27 cellular contexts compared by ENCODE assay signal in the genomic region with DNA sequence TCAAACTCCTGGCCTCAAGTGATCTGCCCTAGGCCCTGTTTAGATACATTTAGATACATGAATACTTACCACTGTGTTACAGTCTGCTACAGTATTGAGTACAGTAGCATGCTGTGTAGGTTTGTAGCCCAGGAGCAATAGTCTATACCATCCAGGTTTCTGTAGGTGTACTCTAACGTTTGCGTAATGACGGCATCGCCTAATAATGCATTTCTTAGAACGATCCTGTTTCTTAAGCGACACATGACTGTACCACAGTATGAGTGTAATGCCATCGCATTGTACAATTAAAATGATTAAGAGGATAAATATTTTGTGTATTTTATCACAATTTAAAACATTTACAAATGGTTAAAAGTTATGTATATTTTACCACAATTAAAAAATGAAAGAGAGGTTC.
"Had no signal": no experiment of that assay in that cellular context is flagged by ENCODE, and none has a peak within 500 bp of the region (broad histone marks: within the 10 kb centered on the region; RNA-seq: fewer than 3 reads in every experiment).

No MANE protein-coding gene starts in this region.

- H3K27me3 Mint-ChIP-seq: stimulated activated memory B cell treated with anti-CD40 and anti-IgM and Interleukin-4, amounts not matched to agents 10 μg/mL and 1 μg/mL and 100 μg/mL, for 72 hours; stimulated activated naive B cell treated with anti-CD40 and anti-IgM and Interleukin-4, amounts not matched to agents 10 μg/mL and 1 μg/mL and 100 μg/mL, for 72 hours; stimulated activated naive CD8-positive, alpha-beta T cell treated with anti-CD3 and anti-CD28 coated beads, Interleukin-15, amount 100 ng/mL, for 72 hours; stimulated activated naive CD8-positive, alpha-beta T cell treated with anti-CD3 and anti-CD28 coated beads, Interleukin-15, Interleukin-2, amounts not matched to agents 100 ng/mL and 50 ng/mL, for 24 hours; type B pancreatic cell had no signal

- H3K27ac Mint-ChIP-seq: stimulated activated effector memory CD8-positive, alpha-beta T cell treated with anti-CD3 and anti-CD28 coated beads, Interleukin-12 subunit alpha, Interleukin-12 subunit beta, amount 100 ng/mL, for 72 hours; stimulated activated memory B cell treated with anti-CD40 and anti-IgM and Interleukin-4, amounts not matched to agents 10 μg/mL and 1 μg/mL and 100 μg/mL, for 72 hours; stimulated activated naive B cell treated with anti-CD40 and anti-IgM and Interleukin-4, amounts not matched to agents 10 μg/mL and 1 μg/mL and 100 μg/mL, for 72 hours; stimulated activated naive CD8-positive, alpha-beta T cell treated with anti-CD3 and anti-CD28 coated beads, Interleukin-15, Interleukin-2, amounts not matched to agents 100 ng/mL and 50 ng/mL, for 24 hours; type B pancreatic cell had no signal

- H3K4me3 Mint-ChIP-seq: stimulated activated effector memory CD8-positive, alpha-beta T cell treated with anti-CD3 and anti-CD28 coated beads, Interleukin-12 subunit alpha, Interleukin-12 subunit beta, amount 100 ng/mL, for 72 hours; stimulated activated memory B cell treated with anti-CD40 and anti-IgM and Interleukin-4, amounts not matched to agents 10 μg/mL and 1 μg/mL and 100 μg/mL, for 72 hours; stimulated activated naive B cell treated with anti-CD40 and anti-IgM and Interleukin-4, amounts not matched to agents 10 μg/mL and 1 μg/mL and 100 μg/mL, for 72 hours; stimulated activated naive CD8-positive, alpha-beta T cell treated with anti-CD3 and anti-CD28 coated beads, Interleukin-15, amount 100 ng/mL, for 72 hours; stimulated activated naive CD8-positive, alpha-beta T cell treated with anti-CD3 and anti-CD28 coated beads, Interleukin-15, Interleukin-2, amounts not matched to agents 100 ng/mL and 50 ng/mL, for 24 hours; type B pancreatic cell had no signal

- DNase-seq: stimulated activated CD4-positive, alpha-beta T cell treated with anti-CD3 and anti-CD28 coated beads, Interleukin-2, amount 100 ng/mL, for 48 hours; stimulated activated CD4-positive, alpha-beta T cell treated with anti-CD3 and anti-CD28 coated beads, Interleukin-4, amount 100 ng/mL, for 1 hour; stimulated activated CD4-positive, alpha-beta T cell treated with anti-CD3 and anti-CD28 coated beads, Interleukin-4, amount 100 ng/mL, for 24 hours; stimulated activated CD4-positive, alpha-beta T cell treated with anti-CD3 and anti-CD28 coated beads, Interleukin-4, amount 100 ng/mL, for 4 hours; stimulated activated CD8-positive, alpha-beta memory T cell treated with anti-CD3 and anti-CD28 coated beads, Interleukin-4, amount 100 ng/mL, for 48 hours; stimulated activated naive B cell treated with anti-CD40 and anti-IgM and Interleukin-4, amounts not matched to agents 10 μg/mL and 1 μg/mL and 100 μg/mL, for 72 hours; stimulated activated naive CD4-positive, alpha-beta T cell; stimulated activated naive CD4-positive, alpha-beta T cell treated with Interleukin-2 at 50 U/mL for 16 hours; stimulated activated naive CD8-positive, alpha-beta T cell treated with anti-CD3 and anti-CD28 coated beads, Interleukin-15, amount 100 ng/mL, for 72 hours; stimulated activated naive CD8-positive, alpha-beta T cell treated with anti-CD3 and anti-CD28 coated beads, Interleukin-15, Interleukin-2, amounts not matched to agents 100 U/mL and 50 U/mL, for 24 hours; stomach; substantia nigra; testis; thyroid gland; tibial artery; transverse colon; upper lobe of left lung; upper lobe of right lung; uterus had no signal

- H3K36me3 ChIP-seq: suprapubic skin, thoracic aorta, thyroid gland, tibial artery, tibial nerve, transverse colon, upper lobe of left lung, upper lobe of right lung, uterus, vagina had no signal

- H3K4me1 ChIP-seq: stomach, suprapubic skin, testis, thyroid gland, tibial artery, tibial nerve, transverse colon, upper lobe of right lung, uterus, vagina had no signal

- H3K4me1 Mint-ChIP-seq: stimulated activated effector memory CD8-positive, alpha-beta T cell treated with anti-CD3 and anti-CD28 coated beads, Interleukin-12 subunit alpha, Interleukin-12 subunit beta, amount 100 ng/mL, for 72 hours; stimulated activated memory B cell treated with anti-CD40 and anti-IgM and Interleukin-4, amounts not matched to agents 10 μg/mL and 1 μg/mL and 100 μg/mL, for 72 hours; stimulated activated naive B cell treated with anti-CD40 and anti-IgM and Interleukin-4, amounts not matched to agents 10 μg/mL and 1 μg/mL and 100 μg/mL, for 72 hours; stimulated activated naive CD8-positive, alpha-beta T cell treated with anti-CD3 and anti-CD28 coated beads, Interleukin-15, amount 100 ng/mL, for 72 hours had no signal

- H3K9me3 ChIP-seq: stomach, suprapubic skin, testis, thoracic aorta, thyroid gland, tibial artery, tibial nerve, transverse colon, upper lobe of left lung, upper lobe of right lung, uterus, vagina had no signal

- H3K27ac ChIP-seq: stomach, suprapubic skin, testis, thoracic aorta, thyroid gland, tibial artery, transverse colon, upper lobe of left lung, upper lobe of right lung, uterus, vagina had no signal

- H3K27me3 ChIP-seq: stomach, suprapubic skin, testis, thyroid gland, tibial artery, tibial nerve, transverse colon, upper lobe of left lung, upper lobe of right lung, uterus, vagina had no signal

- H3K4me3 ChIP-seq: stomach, suprapubic skin, testis, thoracic aorta, thyroid gland, tibial artery, tibial nerve, transverse colon, upper lobe of left lung, upper lobe of right lung, uterus, vagina had no signal

- ATAC-seq: stimulated activated effector memory CD8-positive, alpha-beta T cell treated with anti-CD3 and anti-CD28 coated beads, Interleukin-12 subunit alpha, Interleukin-12 subunit beta, amount 100 ng/mL, for 72 hours; stimulated activated memory B cell treated with anti-CD40 and anti-IgM and Interleukin-4, amounts not matched to agents 10 μg/mL and 1 μg/mL and 100 μg/mL, for 72 hours; stimulated activated naive B cell treated with anti-CD40 and anti-IgM and Interleukin-4, amounts not matched to agents 10 μg/mL and 1 μg/mL and 100 μg/mL, for 72 hours; stimulated activated naive CD8-positive, alpha-beta T cell treated with anti-CD3 and anti-CD28 coated beads, Interleukin-15, amount 100 ng/mL, for 72 hours; stimulated activated naive CD8-positive, alpha-beta T cell treated with anti-CD3 and anti-CD28 coated beads, Interleukin-15, Interleukin-2, amounts not matched to agents 100 U/mL and 50 U/mL, for 24 hours; upper lobe of right lung had no signal

- H3K36me3 Mint-ChIP-seq: stimulated activated effector memory CD8-positive, alpha-beta T cell treated with anti-CD3 and anti-CD28 coated beads, Interleukin-12 subunit alpha, Interleukin-12 subunit beta, amount 100 ng/mL, for 72 hours; stimulated activated memory B cell treated with anti-CD40 and anti-IgM and Interleukin-4, amounts not matched to agents 10 μg/mL and 1 μg/mL and 100 μg/mL, for 72 hours; stimulated activated naive B cell treated with anti-CD40 and anti-IgM and Interleukin-4, amounts not matched to agents 10 μg/mL and 1 μg/mL and 100 μg/mL, for 72 hours; type B pancreatic cell had no signal

- H3K9me3 Mint-ChIP-seq: stimulated activated effector memory CD8-positive, alpha-beta T cell treated with anti-CD3 and anti-CD28 coated beads, Interleukin-12 subunit alpha, Interleukin-12 subunit beta, amount 100 ng/mL, for 72 hours; stimulated activated memory B cell treated with anti-CD40 and anti-IgM and Interleukin-4, amounts not matched to agents 10 μg/mL and 1 μg/mL and 100 μg/mL, for 72 hours; stimulated activated naive B cell treated with anti-CD40 and anti-IgM and Interleukin-4, amounts not matched to agents 10 μg/mL and 1 μg/mL and 100 μg/mL, for 72 hours; stimulated activated naive CD8-positive, alpha-beta T cell treated with anti-CD3 and anti-CD28 coated beads, Interleukin-15, amount 100 ng/mL, for 72 hours; stimulated activated naive CD8-positive, alpha-beta T cell treated with anti-CD3 and anti-CD28 coated beads, Interleukin-15, Interleukin-2, amounts not matched to agents 100 ng/mL and 50 ng/mL, for 24 hours; type B pancreatic cell had no signal
